1 cellular context compared by ENCODE assay signal in the genomic region with DNA sequence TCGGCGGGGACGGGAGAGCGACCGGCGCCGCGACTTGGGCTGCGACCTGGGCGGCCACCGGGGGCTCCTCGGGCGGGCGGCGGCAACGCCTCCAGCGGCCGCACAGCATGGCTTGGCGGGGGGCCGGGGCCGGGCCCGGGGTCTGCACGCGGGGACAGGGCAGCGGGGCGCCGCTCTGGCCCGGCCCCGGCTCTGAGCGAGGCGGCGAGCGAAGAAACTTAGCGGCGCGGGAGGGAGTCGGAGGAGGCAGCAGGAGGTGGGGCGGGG.
TF ChIP-seq lines count a peak whose summit lies in the region.

A gene with protein sequence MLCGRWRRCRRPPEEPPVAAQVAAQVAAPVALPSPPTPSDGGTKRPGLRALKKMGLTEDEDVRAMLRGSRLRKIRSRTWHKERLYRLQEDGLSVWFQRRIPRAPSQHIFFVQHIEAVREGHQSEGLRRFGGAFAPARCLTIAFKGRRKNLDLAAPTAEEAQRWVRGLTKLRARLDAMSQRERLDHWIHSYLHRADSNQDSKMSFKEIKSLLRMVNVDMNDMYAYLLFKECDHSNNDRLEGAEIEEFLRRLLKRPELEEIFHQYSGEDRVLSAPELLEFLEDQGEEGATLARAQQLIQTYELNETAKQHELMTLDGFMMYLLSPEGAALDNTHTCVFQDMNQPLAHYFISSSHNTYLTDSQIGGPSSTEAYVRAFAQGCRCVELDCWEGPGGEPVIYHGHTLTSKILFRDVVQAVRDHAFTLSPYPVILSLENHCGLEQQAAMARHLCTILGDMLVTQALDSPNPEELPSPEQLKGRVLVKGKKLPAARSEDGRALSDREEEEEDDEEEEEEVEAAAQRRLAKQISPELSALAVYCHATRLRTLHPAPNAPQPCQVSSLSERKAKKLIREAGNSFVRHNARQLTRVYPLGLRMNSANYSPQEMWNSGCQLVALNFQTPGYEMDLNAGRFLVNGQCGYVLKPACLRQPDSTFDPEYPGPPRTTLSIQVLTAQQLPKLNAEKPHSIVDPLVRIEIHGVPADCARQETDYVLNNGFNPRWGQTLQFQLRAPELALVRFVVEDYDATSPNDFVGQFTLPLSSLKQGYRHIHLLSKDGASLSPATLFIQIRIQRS (minus strand): TSS at position 214 of the 267 bp plus-strand sequence. CDS start 105 bp downstream, at position 109.

TF ChIP-seq in HepG2, 621 proteins besides CTCF, POLR2A, EP300 and RAD21 (continued from another document):
- TF ChIP-seq ZNF280D (CRISPR knock-in tag; IDR thresholded peaks at IDR 0.05) (no peak), TMF1 (CRISPR knock-in tag; IDR thresholded peaks at IDR 0.05; ENCODE audit: low read depth) (peak; percentile 26; the same call in 1 of the 2 replicates), TAF15 (IDR thresholded peaks at IDR 0.05; ENCODE audit: low read depth, low read length, poor library complexity, severe bottlenecking) (peak; percentile 4), CHD2 (IDR thresholded peaks at IDR 0.05; ENCODE audit: low read depth, low read length) (0 out of 2 replicates have a peak, but pooled peaks have one; percentile 1), TOE1 (CRISPR knock-in tag; IDR thresholded peaks at IDR 0.05) (no peak), BRD4 (CRISPR knock-in tag; IDR thresholded peaks at IDR 0.05) (no peak), SATB2 (CRISPR knock-in tag; IDR thresholded peaks at IDR 0.05) (0 out of 2 replicates have a peak, but pooled peaks have one; percentile 20)
- TF ChIP-seq, protein P1, sequence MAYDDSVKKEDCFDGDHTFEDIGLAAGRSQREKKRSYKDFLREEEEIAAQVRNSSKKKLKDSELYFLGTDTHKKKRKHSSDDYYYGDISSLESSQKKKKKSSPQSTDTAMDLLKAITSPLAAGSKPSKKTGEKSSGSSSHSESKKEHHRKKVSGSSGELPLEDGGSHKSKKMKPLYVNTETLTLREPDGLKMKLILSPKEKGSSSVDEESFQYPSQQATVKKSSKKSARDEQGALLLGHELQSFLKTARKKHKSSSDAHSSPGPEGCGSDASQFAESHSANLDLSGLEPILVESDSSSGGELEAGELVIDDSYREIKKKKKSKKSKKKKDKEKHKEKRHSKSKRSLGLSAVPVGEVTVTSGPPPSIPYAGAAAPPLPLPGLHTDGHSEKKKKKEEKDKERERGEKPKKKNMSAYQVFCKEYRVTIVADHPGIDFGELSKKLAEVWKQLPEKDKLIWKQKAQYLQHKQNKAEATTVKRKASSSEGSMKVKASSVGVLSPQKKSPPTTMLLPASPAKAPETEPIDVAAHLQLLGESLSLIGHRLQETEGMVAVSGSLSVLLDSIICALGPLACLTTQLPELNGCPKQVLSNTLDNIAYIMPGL (CRISPR knock-in tag; IDR thresholded peaks at IDR 0.05; ENCODE audit: borderline replicate concordance in 1 of 2, low read depth in 1 of 2), result no peak
TF ChIP-seq in HepG2: peak in this region for 5.
